ENCODE assay signal across 8 cellular contexts in genomic region chr1:175481126-175482071, GRCh38.
A peak's percentile ranks its signal among the peaks of the same experiment; 100 is the strongest.
DNase-seq lines count a peak whose midpoint lies in the region; ATAC-seq, FAIRE-seq and TF ChIP-seq lines count a peak whose summit lies in the region.

No MANE protein-coding gene starts in this region.

- no peak for FAIRE-seq in small intestine (lab: Jason Lieb, UNC)

- no peak for TF ChIP-seq EP300 in gastroesophageal sphincter (IDR thresholded peaks at IDR 0.05)

- H3K4me3 ChIP-seq in DND-41 (ENCODE audit: low read depth in 1 of 2, low read length in 2 of 2): no peak overlapping the region
- H3K4me3 ChIP-seq in gastroesophageal sphincter: no peak overlapping the region
- no peak overlapping the region for H3K4me3 ChIP-seq in small intestine (ENCODE audit: low read depth in 1 of 2, low read length in 2 of 2)

- peak; percentile 74 for TF ChIP-seq CTCF in DND-41 (IDR thresholded peaks at IDR 0.05; ENCODE audit: borderline replicate concordance, extremely low read depth, low read length, poor library complexity, severe bottlenecking)
- TF ChIP-seq CTCF in gastroesophageal sphincter (IDR thresholded peaks at IDR 0.05): peak; percentile 40 to 57 (median 46)

- ATAC-seq in DND-41 (ENCODE audit: insufficient read depth, low read depth) (no peak), HG03342 (IDR thresholded peaks at IDR 0.05; ENCODE audit: unreplicated experiment) (peak; percentile 58), gastroesophageal sphincter (peak; percentile 34), GM21381 (IDR thresholded peaks at IDR 0.05; ENCODE audit: unreplicated experiment) (no peak)

- H3K79me2 ChIP-seq in DND-41 (ENCODE audit: insufficient read depth, low read length): no peaks in the 10 kb centered on the region

- H3K36me3 ChIP-seq in DND-41 (ENCODE audit: insufficient read depth, low read length) (no peaks in the 10 kb centered on the region), gastroesophageal sphincter (no peaks in the 10 kb centered on the region), small intestine (ENCODE audit: control insufficient read depth in 2 of 2, insufficient read depth in 2 of 2, low read length in 2 of 2) (no peaks in the 10 kb centered on the region)

- WGBS in gastroesophageal sphincter (ENCODE audit: low coverage in 1 of 2), 2 donors: 40 to 42% methylated on average over 7 to 9 of the region's 10 CpGs
- WGBS in small intestine, 3 donors: 34 to 49% (median 36%) methylated on average over 10 of the region's 10 CpGs

- TF ChIP-seq POLR2A in gastroesophageal sphincter (IDR thresholded peaks at IDR 0.05): no peak

- no peak for DNase-seq in DND-41
- DNase-seq in RKO (ENCODE audit: low spot score): peak; percentile 37
- DNase-seq in small intestine: peak; percentile 22
- DNase-seq in OCI-M2 (lab: John Stamatoyannopoulos, UW; ENCODE audit: unreplicated experiment): no peak
- DNase-seq in stimulated activated CD4-positive, alpha-beta T cell treated with anti-CD3 and anti-CD28 coated beads, Interleukin-4, amount 100 ng/mL, for 4 hours: no peak

- no peaks in the 10 kb centered on the region for H4K20me1 ChIP-seq in DND-41 (ENCODE audit: insufficient read depth, low read length)

- no peak overlapping the region for H3K9ac ChIP-seq in DND-41 (ENCODE audit: low read depth, low read length)

- no peak overlapping the region for H3K27ac ChIP-seq in DND-41 (ENCODE audit: low read length)
- H3K27ac ChIP-seq in gastroesophageal sphincter: no peak overlapping the region
- no peak overlapping the region for H3K27ac ChIP-seq in small intestine (ENCODE audit: low read depth in 1 of 2, low read length in 1 of 2)

- H2AFZ ChIP-seq in DND-41 (ENCODE audit: low read depth, low read length): no peak overlapping the region

- H3K4me2 ChIP-seq in DND-41 (ENCODE audit: insufficient read depth, low read length): no peak overlapping the region

- no peaks in the 10 kb centered on the region for H3K9me3 ChIP-seq in DND-41 (ENCODE audit: insufficient read depth, low read length, severe bottlenecking)
- H3K9me3 ChIP-seq in gastroesophageal sphincter: no peaks in the 10 kb centered on the region
- no peaks in the 10 kb centered on the region for H3K9me3 ChIP-seq in small intestine (ENCODE audit: control insufficient read depth, low read depth)

- peaks cover 16% of the 10 kb centered on the region for H3K27me3 ChIP-seq in DND-41 (ENCODE audit: insufficient read depth, low read length, poor library complexity)
- peaks cover 18% of the 10 kb centered on the region for H3K27me3 ChIP-seq in gastroesophageal sphincter
- H3K27me3 ChIP-seq in small intestine (ENCODE audit: control insufficient read depth in 2 of 2, insufficient read depth in 2 of 2, low read length in 2 of 2): peaks cover 0 to 2% of the 10 kb centered on the region in 2 donors

- no peaks in the 10 kb centered on the region for H3K4me1 ChIP-seq in DND-41 (ENCODE audit: insufficient read depth, low read length)
- no peaks in the 10 kb centered on the region for H3K4me1 ChIP-seq in gastroesophageal sphincter
- no peaks in the 10 kb centered on the region for H3K4me1 ChIP-seq in small intestine (ENCODE audit: control insufficient read depth in 2 of 2, insufficient read depth in 1 of 2, low read depth in 1 of 2, low read length in 1 of 2)

Comparison
In these comparisons a context has a peak if more than half of its experiments do, and no peak if none do; other contexts are left out.
1. ATAC-seq: peak in HG03342 (single experiment) and gastroesophageal sphincter (single experiment); none in DND-41 (single experiment) and GM21381 (single experiment).
2. DNase-seq: peak in RKO (single experiment) and small intestine (single experiment); none in DND-41 (single experiment), OCI-M2 (single experiment) and stimulated activated CD4-positive, alpha-beta T cell treated with anti-CD3 and anti-CD28 coated beads, Interleukin-4, amount 100 ng/mL, for 4 hours (0 of 2).